ENCODE assay signal across 16 cellular contexts in the genomic region with DNA sequence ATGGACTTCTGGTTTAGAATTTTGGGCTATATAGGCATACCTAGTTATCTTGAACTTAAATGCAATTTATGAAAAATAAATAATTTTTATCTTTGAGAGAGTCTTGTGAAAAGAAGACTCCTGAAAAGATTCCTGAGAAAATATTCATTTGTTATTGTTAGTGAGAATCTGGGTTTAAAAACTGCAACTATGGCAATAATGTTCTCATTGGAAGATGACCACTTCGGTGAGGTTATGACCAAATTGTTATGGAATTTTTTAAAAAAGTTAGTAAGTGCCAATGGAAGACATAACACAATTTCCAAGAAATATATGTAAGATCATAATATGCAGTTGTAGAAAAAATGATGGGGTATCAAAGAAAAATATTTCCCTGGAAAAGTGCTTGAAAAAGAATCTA. TPM values are rescaled to one million over a fixed set of nuclear protein-coding genes. Genes with fewer than 3 reads are reported as not detected.
A peak's percentile ranks its signal among the peaks of the same experiment; 100 is the strongest.
DNase-seq lines count a peak whose midpoint lies in the region; ATAC-seq, FAIRE-seq and TF ChIP-seq lines count a peak whose summit lies in the region.
"Had no signal": no experiment of that assay in that cellular context is flagged by ENCODE, and none has a peak within 500 bp of the region (broad histone marks: within the 10 kb centered on the region; RNA-seq: fewer than 3 reads in every experiment).

No MANE protein-coding gene starts in this region.

- no peak overlapping the region for H3K9ac ChIP-seq in astrocyte (ENCODE audit: low read length)
- H3K9ac ChIP-seq: BLaER1 had no signal

- no peaks in the 10 kb centered on the region for H4K20me1 ChIP-seq in astrocyte (ENCODE audit: insufficient read depth, low read length)
- H4K20me1 ChIP-seq: BLaER1 had no signal

- intact Hi-C loops in body of pancreas (cut with DNase I) (no loop called here), stomach (cut with DNase I; ENCODE audit: low total_unique reads) (no loop called here)

- H3K36me3 ChIP-seq in astrocyte (ENCODE audit: insufficient read depth, low read length) (no peaks in the 10 kb centered on the region), body of pancreas (replicated peaks in 1 of 2; ENCODE audit: insufficient read depth in 1 of 2, low read depth in 2 of 2) (no peaks in the 10 kb centered on the region), stomach (no peaks in the 10 kb centered on the region)
- H3K36me3 ChIP-seq: BLaER1 had no signal

- H3K27ac ChIP-seq in astrocyte (ENCODE audit: low read depth, low read length) = no peak overlapping the region
- H3K27ac ChIP-seq in body of pancreas = no peak overlapping the region
- H3K27ac ChIP-seq in stomach = no peak overlapping the region
- H3K27ac ChIP-seq: BLaER1 had no signal

- H3K9me3 ChIP-seq in astrocyte (ENCODE audit: insufficient read depth, low read depth, low read length) (no peaks in the 10 kb centered on the region), body of pancreas (no peaks in the 10 kb centered on the region), stomach (no peaks in the 10 kb centered on the region)
- H3K9me3 ChIP-seq: BLaER1, Caco-2 had no signal

- H3K27me3 Mint-ChIP-seq in HFFc6 (ENCODE audit: insufficient read depth) (no peaks in the 10 kb centered on the region), astrocyte (ENCODE audit: low read depth, unreplicated experiment) (no peaks in the 10 kb centered on the region)
- H3K27me3 Mint-ChIP-seq: CD8-positive, alpha-beta memory T cell had no signal

- H3K4me2 ChIP-seq in astrocyte (ENCODE audit: low read length) = no peak overlapping the region
- H3K4me2 ChIP-seq: BLaER1 had no signal

- peaks cover 6% of the 10 kb centered on the region; the same call in 1 of the 2 replicates for H3K36me3 Mint-ChIP-seq in HFFc6 (ENCODE audit: low read depth)
- no peaks in the 10 kb centered on the region for H3K36me3 Mint-ChIP-seq in astrocyte (ENCODE audit: low read depth, unreplicated experiment)
- H3K36me3 Mint-ChIP-seq: CD8-positive, alpha-beta memory T cell had no signal

- no peaks in the 10 kb centered on the region for H3K27me3 ChIP-seq in astrocyte (ENCODE audit: insufficient read depth, low read length)
- no peaks in the 10 kb centered on the region for H3K27me3 ChIP-seq in body of pancreas
- no peaks in the 10 kb centered on the region for H3K27me3 ChIP-seq in stomach
- H3K27me3 ChIP-seq: BLaER1 had no signal

- TF ChIP-seq CTCF in HFFc6 (IDR thresholded peaks at IDR 0.05) (no peak), astrocyte (IDR thresholded peaks at IDR 0.05; ENCODE audit: insufficient read depth, low read depth, low read length) (no peak), fibroblast of mammary gland (conservative IDR thresholded peaks at IDR 0.05; ENCODE audit: control insufficient read depth, insufficient read depth, low read depth, low read length) (no peak), body of pancreas (IDR thresholded peaks at IDR 0.05) (no peak), stomach (IDR thresholded peaks at IDR 0.05) (no peak)

- H3K4me1 ChIP-seq in astrocyte (ENCODE audit: insufficient read depth, low read length) (no peaks in the 10 kb centered on the region), body of pancreas (no peaks in the 10 kb centered on the region), stomach (no peaks in the 10 kb centered on the region)
- H3K4me1 ChIP-seq: BLaER1, Caco-2 had no signal

- H3K79me2 ChIP-seq in astrocyte (ENCODE audit: insufficient read depth, low read length) = no peaks in the 10 kb centered on the region

- no peak for TF ChIP-seq EP300 in stomach (IDR thresholded peaks at IDR 0.05)

- H3K4me3 Mint-ChIP-seq in HFFc6 (no peak overlapping the region), astrocyte (ENCODE audit: unreplicated experiment) (no peak overlapping the region)
- H3K4me3 Mint-ChIP-seq: CD8-positive, alpha-beta memory T cell had no signal

- DNase-seq in EH (ENCODE audit: low read depth) = peak; percentile 63
- peak; percentile 23 for DNase-seq in HFFc6
- DNase-seq in astrocyte (ENCODE audit: low read depth) = peak; percentile 18
- peak; percentile 5 for DNase-seq in fibroblast of mammary gland (ENCODE audit: low read depth)
- DNase-seq in SKM-1 treated with dmso at 0.1 percent for 144 hours (lab: John Stamatoyannopoulos, UW; ENCODE audit: unreplicated experiment) = no peak
- no peak for DNase-seq in body of pancreas
- no peak for DNase-seq in stomach
- DNase-seq: AML-193; Caco-2; CD8-positive, alpha-beta memory T cell; DND-41 had no signal

- no peak for ATAC-seq in body of pancreas
- ATAC-seq in esophagus mucosa = no peak

- H3K9me3 Mint-ChIP-seq in HFFc6 (no peaks in the 10 kb centered on the region), astrocyte (ENCODE audit: unreplicated experiment) (no peaks in the 10 kb centered on the region)

- H3K27ac Mint-ChIP-seq in HFFc6 (no peak overlapping the region), astrocyte (ENCODE audit: unreplicated experiment) (no peak overlapping the region)
- H3K27ac Mint-ChIP-seq: CD8-positive, alpha-beta memory T cell had no signal

- WGBS in body of pancreas, 2 donors = 82 to 85% methylated on average over 1 of the region's 1 CpG
- 83 to 96% (median 87%) methylated on average over 1 of the region's 1 CpG for WGBS in stomach, 5 donors

- no peak for FAIRE-seq in astrocyte (lab: Jason Lieb, UNC)
- FAIRE-seq: A204.1, H54 had no signal

- H3K4me3 ChIP-seq in astrocyte (ENCODE audit: insufficient read depth, low read depth, low read length) (no peak overlapping the region), fibroblast of mammary gland (ENCODE audit: control insufficient read depth, low read depth, low read length) (no peak overlapping the region), body of pancreas (no peak overlapping the region), stomach (no peak overlapping the region)
- H3K4me3 ChIP-seq: BLaER1 had no signal

- no peak overlapping the region for H2AFZ ChIP-seq in astrocyte (ENCODE audit: low read depth, low read length)

- H3K4me1 Mint-ChIP-seq in HFFc6 (ENCODE audit: low read depth) (peaks cover 28% of the 10 kb centered on the region), astrocyte (ENCODE audit: low read depth, unreplicated experiment) (no peaks in the 10 kb centered on the region)
- H3K4me1 Mint-ChIP-seq: CD8-positive, alpha-beta memory T cell had no signal

- no peak for TF ChIP-seq POLR2A in body of pancreas (IDR thresholded peaks at IDR 0.05)
- no peak for TF ChIP-seq POLR2A in stomach (IDR thresholded peaks at IDR 0.05)

RNA-seq across cellular contexts. Expression of a gene that starts 46.3 kb away (rescaled TPM):
- 10 to 100 TPM; 25.0 to 33.3 (median 28.3) TPM for total RNA-seq in HFFc6 (2021; fragmentation: NEBNext Ultra II Directional; extraction: Animal tissue kit (Norgen Biotek cat#: 25700))
- total RNA-seq in astrocyte (2.5 and 2.8 TPM in 2 replicates), body of pancreas (1 to 10 TPM in 1 of 2 donors, under 1 TPM in 1; 0.52 to 7.9 TPM), esophagus mucosa (0.44 TPM), stomach (1 to 10 TPM in 1 of 5 donors, under 1 TPM in 2, not detected in 2; 0.45 to 7.7 (median 0.72) TPM)
- under 1 TPM in 2 of 3 donors, not detected in 1; 0.06 to 0.50 TPM for polyA plus RNA-seq in stomach
- total RNA-seq: CD8-positive, alpha-beta memory T cell; HT1080 had no signal
- polyA plus RNA-seq: CD8-positive, alpha-beta memory T cell had no signal

Comparison
In these comparisons a context has a peak if more than half of its experiments do, and no peak if none do; other contexts are left out.
1. DNase-seq: peak in EH (single experiment), HFFc6 (single experiment), astrocyte (single experiment) and fibroblast of mammary gland (single experiment); none in SKM-1 treated with dmso at 0.1 percent for 144 hours (single experiment), body of pancreas (0 of 4) and stomach (single experiment).